In the genomic region with DNA sequence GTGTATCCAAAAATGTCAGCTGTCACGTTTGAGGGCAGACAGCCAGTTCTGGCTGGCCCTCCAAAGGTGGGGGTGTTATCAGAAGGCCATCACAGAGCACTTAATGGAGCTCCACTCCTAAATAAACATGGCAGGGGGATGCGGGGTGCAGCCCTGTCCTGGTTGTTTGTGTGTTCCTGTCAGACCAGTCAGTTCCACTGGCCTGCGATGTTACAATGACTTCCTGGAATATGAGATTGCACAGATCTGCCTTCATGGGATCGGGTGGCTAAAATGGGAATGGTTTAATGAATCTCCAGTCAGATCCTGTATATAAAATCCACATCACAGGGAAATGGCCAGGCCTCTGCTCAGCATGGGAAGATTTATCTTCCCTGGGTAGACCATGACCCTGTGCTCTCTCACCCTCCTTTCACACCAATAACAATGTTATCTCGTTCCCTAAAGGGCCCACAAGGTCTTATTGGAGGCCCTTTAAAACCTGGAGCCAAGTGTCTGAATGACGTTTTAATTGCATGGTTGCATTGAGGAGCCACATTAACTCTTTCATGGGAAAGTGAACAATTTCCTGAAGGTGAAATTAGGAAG, we compare ENCODE assay signal across 22 cellular contexts.
A peak's percentile ranks its signal among the peaks of the same experiment; 100 is the strongest.
DNase-seq lines count a peak whose midpoint lies in the region; ATAC-seq and TF ChIP-seq lines count a peak whose summit lies in the region.
"Had no signal": no experiment of that assay in that cellular context is flagged by ENCODE, and none has a peak within 500 bp of the region (broad histone marks: within the 10 kb centered on the region; RNA-seq: fewer than 3 reads in every experiment).

No MANE protein-coding gene starts in this region.

- H3K4ac ChIP-seq in mesendoderm (ENCODE audit: low read depth, low read length) = no peak overlapping the region

- WGBS in mesendoderm (ENCODE audit: extremely low coverage, insufficient coverage, low lambda C conversion rate) = no CpG with 5 or more reads among the region's 6 CpGs

- no peak overlapping the region for H3K23ac ChIP-seq in mesendoderm (ENCODE audit: low read length)

- POLR2A ChIA-PET in HEK293 (lab: Yijun Ruan, JAX) = no interaction called here
- POLR2A ChIA-PET in HEK293T (lab: Yijun Ruan, JAX) = no interaction called here

- no peak overlapping the region for H3K4me2 ChIP-seq in mesendoderm (ENCODE audit: low read length)

- H3K79me2 ChIP-seq in mesendoderm (ENCODE audit: control insufficient read depth, insufficient read depth, low read length) = no peaks in the 10 kb centered on the region

- H4K5ac ChIP-seq in mesendoderm (ENCODE audit: low read length) = no peak overlapping the region

- TF ChIP-seq CTCF in HEK293 (tag by site-specific recombination; IDR thresholded peaks at IDR 0.05) = no peak

- H4K8ac ChIP-seq in mesendoderm (ENCODE audit: low read depth, low read length) = no peak overlapping the region

- no peak overlapping the region for H2AK5ac ChIP-seq in mesendoderm (ENCODE audit: low read length)

- CTCF ChIA-PET in HEK293 (lab: Yijun Ruan, JAX) (no interaction called here), HEK293T (lab: Yijun Ruan, JAX) (no interaction called here)

- no peak overlapping the region for H3K18ac ChIP-seq in mesendoderm (ENCODE audit: low read length)

- H3K9me3 ChIP-seq in HEK293 (ENCODE audit: control insufficient read depth, insufficient read depth, low read depth, low read length) = no peaks in the 10 kb centered on the region

- H3K36me3 ChIP-seq in HEK293 (ENCODE audit: control insufficient read depth in 2 of 2, insufficient read depth in 1 of 2, low read length in 2 of 2) (no peaks in the 10 kb centered on the region), mesendoderm (ENCODE audit: control insufficient read depth, insufficient read depth, low read length) (no peaks in the 10 kb centered on the region)
- H3K36me3 ChIP-seq: SJSA1 had no signal

- H2BK120ac ChIP-seq in mesendoderm (ENCODE audit: low read depth, low read length) = no peak overlapping the region

- H3K56ac ChIP-seq in mesendoderm (ENCODE audit: low read length) = no peak overlapping the region

- no peak for ATAC-seq in GM21737 (IDR thresholded peaks at IDR 0.05; ENCODE audit: unreplicated experiment)
- ATAC-seq: HCT116, PC-3, Right ventricle myocardium inferior had no signal

- H3K27ac ChIP-seq in HEK293 (ENCODE audit: extremely low read depth, low read depth, low read length) (no peak overlapping the region), mesendoderm (ENCODE audit: low read depth, low read length) (no peak overlapping the region)
- H3K27ac ChIP-seq: HL-60, SJSA1 had no signal

- no peaks in the 10 kb centered on the region for H3K4me1 ChIP-seq in HEK293 (ENCODE audit: control insufficient read depth, insufficient read depth, low read length)
- H3K4me1 ChIP-seq in mesendoderm (ENCODE audit: control insufficient read depth, low read depth, low read length) = no peaks in the 10 kb centered on the region
- H3K4me1 ChIP-seq: SJSA1 had no signal

- H3K79me1 ChIP-seq in mesendoderm (ENCODE audit: low read length) = no peaks in the 10 kb centered on the region

- H3K9ac ChIP-seq in mesendoderm (ENCODE audit: low read length) = no peak overlapping the region

- H2BK15ac ChIP-seq in mesendoderm (replicated peaks; ENCODE audit: low read depth) = no peak overlapping the region

- no peak overlapping the region for H2BK5ac ChIP-seq in mesendoderm (ENCODE audit: low read length)

- DNase-seq in HEK293T (ENCODE audit: extremely low spot score) = peak; percentile 19
- peak; percentile 84 for DNase-seq in mesendoderm
- no peak for DNase-seq in activated CD4-positive, alpha-beta T cell treated with anti-CD3 and anti-CD28 coated beads for 1 hour
- no peak for DNase-seq in NCI-H226
- DNase-seq: C1 segment of cervical spinal cord; CD4-positive, alpha-beta memory T cell; COR-L47; DMS53; NCI-H1092; NCI-H1417 treated with DMSO at 0.1 percent for 48 hours; NCI-H1694 treated with DMSO at 0.1 percent for 48 hours; NCI-H2107; NCI-H526 treated with DMSO at 0.1 percent for 48 hours; NK-92 treated with Interleukin-12 subunit alpha and Interleukin-12 subunit beta, amount 100 ng/mL, for 24 hours; PC-3 had no signal

- H3K4me3 ChIP-seq in HEK293 (ENCODE audit: low read depth, low read length) = no peak overlapping the region
- H3K4me3 ChIP-seq in mesendoderm (ENCODE audit: low read length) = no peak overlapping the region
- H3K4me3 ChIP-seq: SJSA1 had no signal

- no peaks in the 10 kb centered on the region for H3K27me3 ChIP-seq in mesendoderm (ENCODE audit: insufficient read depth, low read length, poor library complexity)
- H3K27me3 ChIP-seq: SJSA1 had no signal

TF ChIP-seq in HEK293, 187 proteins besides CTCF, POLR2A, EP300 and RAD21 (continues in another document):
- TF ChIP-seq KLF8 (tag by site-specific recombination; IDR thresholded peaks at IDR 0.05) = no peak
- TF ChIP-seq, protein P1, sequence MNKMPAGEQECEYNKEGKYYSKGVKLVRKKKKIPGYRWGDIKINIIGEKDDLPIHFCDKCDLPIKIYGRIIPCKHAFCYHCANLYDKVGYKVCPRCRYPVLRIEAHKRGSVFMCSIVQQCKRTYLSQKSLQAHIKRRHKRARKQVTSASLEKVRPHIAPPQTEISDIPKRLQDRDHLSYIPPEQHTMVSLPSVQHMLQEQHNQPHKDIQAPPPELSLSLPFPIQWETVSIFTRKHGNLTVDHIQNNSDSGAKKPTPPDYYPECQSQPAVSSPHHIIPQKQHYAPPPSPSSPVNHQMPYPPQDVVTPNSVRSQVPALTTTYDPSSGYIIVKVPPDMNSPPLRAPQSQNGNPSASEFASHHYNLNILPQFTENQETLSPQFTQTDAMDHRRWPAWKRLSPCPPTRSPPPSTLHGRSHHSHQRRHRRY (tag by site-specific recombination; IDR thresholded peaks at IDR 0.05) = no peak
- TF ChIP-seq TCF7L2 (IDR thresholded peaks at IDR 0.05; ENCODE audit: borderline replicate concordance, low read depth, low read length) = peak; percentile 53; the same call in 1 of the 2 replicates
- no peak for TF ChIP-seq ZNF157 (tag by site-specific recombination; IDR thresholded peaks at IDR 0.05)
- peak; percentile 60; the same call in 1 of the 2 replicates for TF ChIP-seq TRIM28 (IDR thresholded peaks at IDR 0.05; ENCODE audit: borderline replicate concordance, low read length)
- peak; percentile 89 for TF ChIP-seq ZFP69B (tag by site-specific recombination; IDR thresholded peaks at IDR 0.05)
- no peak for TF ChIP-seq ZNF561 (tag by site-specific recombination; IDR thresholded peaks at IDR 0.05; ENCODE audit: borderline replicate concordance)

TF ChIP-seq in HEK293T, 16 proteins besides CTCF, POLR2A, EP300 and RAD21:
- TF ChIP-seq, protein P2, sequence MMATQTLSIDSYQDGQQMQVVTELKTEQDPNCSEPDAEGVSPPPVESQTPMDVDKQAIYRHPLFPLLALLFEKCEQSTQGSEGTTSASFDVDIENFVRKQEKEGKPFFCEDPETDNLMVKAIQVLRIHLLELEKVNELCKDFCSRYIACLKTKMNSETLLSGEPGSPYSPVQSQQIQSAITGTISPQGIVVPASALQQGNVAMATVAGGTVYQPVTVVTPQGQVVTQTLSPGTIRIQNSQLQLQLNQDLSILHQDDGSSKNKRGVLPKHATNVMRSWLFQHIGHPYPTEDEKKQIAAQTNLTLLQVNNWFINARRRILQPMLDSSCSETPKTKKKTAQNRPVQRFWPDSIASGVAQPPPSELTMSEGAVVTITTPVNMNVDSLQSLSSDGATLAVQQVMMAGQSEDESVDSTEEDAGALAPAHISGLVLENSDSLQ (IDR thresholded peaks at IDR 0.05) = peak; percentile 77
- TF ChIP-seq SP1 (IDR thresholded peaks at IDR 0.05) = no peak

TF ChIP-seq in PFSK-1, 5 proteins besides CTCF, POLR2A, EP300 and RAD21:
- TF ChIP-seq FOXP2 (optimal IDR thresholded peaks at IDR 0.05; ENCODE audit: borderline replicate concordance, extremely low read depth, extremely low read length, insufficient read depth) (peak; percentile 18), SIN3A (IDR thresholded peaks at IDR 0.05; ENCODE audit: borderline replicate concordance, insufficient read depth, low read length) (no peak), POLR2AphosphoS5 (IDR thresholded peaks at IDR 0.05; ENCODE audit: low read depth, low read length) (no peak), TAF1 (IDR thresholded peaks at IDR 0.05; ENCODE audit: borderline replicate concordance, insufficient read depth, low read length) (no peak)
- TF ChIP-seq, protein P3, sequence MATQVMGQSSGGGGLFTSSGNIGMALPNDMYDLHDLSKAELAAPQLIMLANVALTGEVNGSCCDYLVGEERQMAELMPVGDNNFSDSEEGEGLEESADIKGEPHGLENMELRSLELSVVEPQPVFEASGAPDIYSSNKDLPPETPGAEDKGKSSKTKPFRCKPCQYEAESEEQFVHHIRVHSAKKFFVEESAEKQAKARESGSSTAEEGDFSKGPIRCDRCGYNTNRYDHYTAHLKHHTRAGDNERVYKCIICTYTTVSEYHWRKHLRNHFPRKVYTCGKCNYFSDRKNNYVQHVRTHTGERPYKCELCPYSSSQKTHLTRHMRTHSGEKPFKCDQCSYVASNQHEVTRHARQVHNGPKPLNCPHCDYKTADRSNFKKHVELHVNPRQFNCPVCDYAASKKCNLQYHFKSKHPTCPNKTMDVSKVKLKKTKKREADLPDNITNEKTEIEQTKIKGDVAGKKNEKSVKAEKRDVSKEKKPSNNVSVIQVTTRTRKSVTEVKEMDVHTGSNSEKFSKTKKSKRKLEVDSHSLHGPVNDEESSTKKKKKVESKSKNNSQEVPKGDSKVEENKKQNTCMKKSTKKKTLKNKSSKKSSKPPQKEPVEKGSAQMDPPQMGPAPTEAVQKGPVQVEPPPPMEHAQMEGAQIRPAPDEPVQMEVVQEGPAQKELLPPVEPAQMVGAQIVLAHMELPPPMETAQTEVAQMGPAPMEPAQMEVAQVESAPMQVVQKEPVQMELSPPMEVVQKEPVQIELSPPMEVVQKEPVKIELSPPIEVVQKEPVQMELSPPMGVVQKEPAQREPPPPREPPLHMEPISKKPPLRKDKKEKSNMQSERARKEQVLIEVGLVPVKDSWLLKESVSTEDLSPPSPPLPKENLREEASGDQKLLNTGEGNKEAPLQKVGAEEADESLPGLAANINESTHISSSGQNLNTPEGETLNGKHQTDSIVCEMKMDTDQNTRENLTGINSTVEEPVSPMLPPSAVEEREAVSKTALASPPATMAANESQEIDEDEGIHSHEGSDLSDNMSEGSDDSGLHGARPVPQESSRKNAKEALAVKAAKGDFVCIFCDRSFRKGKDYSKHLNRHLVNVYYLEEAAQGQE (IDR thresholded peaks at IDR 0.05; ENCODE audit: insufficient read depth in 1 of 2, low read depth in 2 of 2, low read length in 2 of 2) = no peak

Comparison
In these comparisons a context has a peak if more than half of its experiments do, and no peak if none do; other contexts are left out.
1. DNase-seq: peak in HEK293T (single experiment) and mesendoderm (single experiment); none in activated CD4-positive, alpha-beta T cell treated with anti-CD3 and anti-CD28 coated beads for 1 hour (single experiment) and NCI-H226 (single experiment).